ENCODE assay signal across 28 cellular contexts in genomic region chr19:754530-754929, GRCh38. TPM values are rescaled to one million over a fixed set of nuclear protein-coding genes. Genes with fewer than 3 reads are reported as not detected.
DNase-seq lines count a peak whose midpoint lies in the region; ATAC-seq, FAIRE-seq and TF ChIP-seq lines count a peak whose summit lies in the region.
"Had no signal": no experiment of that assay in that cellular context is flagged by ENCODE, and none has a peak within 500 bp of the region (broad histone marks: within the 10 kb centered on the region; RNA-seq: fewer than 3 reads in every experiment).

No MANE protein-coding gene starts in this region.

- intact Hi-C loops in HepG2 (cut with micrococcal nuclease; ENCODE audit: unreplicated experiment) (no loop called here), right lobe of liver (cut with DNase I) (no loop called here)

- no peak overlapping the region for H3K4me3 ChIP-seq in HepG2 (replicated peaks in 1 of 3; ENCODE audit: insufficient read depth in 1 of 3, low read depth in 2 of 3, low read length in 3 of 3)
- no peak overlapping the region for H3K4me3 ChIP-seq in right lobe of liver
- H3K4me3 ChIP-seq in effector memory CD4-positive, alpha-beta T cell (ENCODE audit: insufficient read depth, low read depth, low read length, poor library complexity, severe bottlenecking): no peak overlapping the region
- H3K4me3 ChIP-seq: GM23338, HAP-1 had no signal

- H3K9me3 Mint-ChIP-seq in osteocyte (ENCODE audit: unreplicated experiment): no peaks in the 10 kb centered on the region
- peaks cover under 1% of the 10 kb centered on the region for H3K9me3 Mint-ChIP-seq in T-helper 2 cell treated with Interferon-gamma antibody and Interleukin-4, amounts not matched to agents 5 μg/mL and 100 μg/mL, for 36 hours

- no peaks in the 10 kb centered on the region for H3K79me2 ChIP-seq in HepG2 (ENCODE audit: insufficient read depth, low read length)

- DNase-seq in HepG2 (ENCODE audit: low spot score) (no peak), right lobe of liver (no peak), epithelial cell of prostate (ENCODE audit: low read depth, low spot score) (no peak), osteocyte (ENCODE audit: extremely low spot score, unreplicated experiment) (no peak), DMS79 treated with DMSO at 0.1 percent for 48 hours (lab: John Stamatoyannopoulos, UW) (no peak), KBM-7 (no peak)
- DNase-seq in effector memory CD4-positive, alpha-beta T cell: no peak
- DNase-seq in T-helper 2 cell treated with Interferon-gamma antibody and Interleukin-4, amounts not matched to agents 5 μg/mL and 100 μg/mL, for 36 hours (ENCODE audit: low spot score): no peak
- DNase-seq: DMS53, EL, GF-D8, Kasumi-1, NCI-H1417, NCI-H1694 treated with DMSO at 0.1 percent for 48 hours, NCI-H2081 treated with DMSO at 0.1 percent for 48 hours, NCI-H2171 treated with DMSO at 0.1 percent for 48 hours, NCI-H446, NCI-H526 treated with DMSO at 0.1 percent for 48 hours, SIG-M5 had no signal

- TF ChIP-seq RAD21 in HepG2 (CRISPR knock-in tag; IDR thresholded peaks at IDR 0.05): no peak

- TF ChIP-seq POLR2A in HepG2 (IDR thresholded peaks at IDR 0.05; ENCODE audit: insufficient read depth in 1 of 2, low read depth in 2 of 2, low read length in 2 of 2) (no peak), right lobe of liver (IDR thresholded peaks at IDR 0.05) (no peak)

- peaks cover 35% of the 10 kb centered on the region for H3K4me1 Mint-ChIP-seq in osteocyte (ENCODE audit: unreplicated experiment)
- H3K4me1 Mint-ChIP-seq in T-helper 2 cell treated with Interferon-gamma antibody and Interleukin-4, amounts not matched to agents 5 μg/mL and 100 μg/mL, for 36 hours (ENCODE audit: low read depth): no peaks in the 10 kb centered on the region
- H3K4me1 Mint-ChIP-seq: GM23338, IgD-negative memory B cell had no signal

- peaks cover 45% of the 10 kb centered on the region for H3K4me1 ChIP-seq in HepG2 (ENCODE audit: insufficient read depth, low read length)
- H3K4me1 ChIP-seq in right lobe of liver: no peaks in the 10 kb centered on the region
- no peaks in the 10 kb centered on the region for H3K4me1 ChIP-seq in effector memory CD4-positive, alpha-beta T cell (ENCODE audit: control insufficient read depth, insufficient read depth, low read length, poor library complexity, severe bottlenecking)
- H3K4me1 ChIP-seq: HAP-1 had no signal

- H4K20me1 ChIP-seq in HepG2 (ENCODE audit: insufficient read depth, low read length): no peaks in the 10 kb centered on the region

- POLR2A ChIA-PET in HepG2 (lab: Yijun Ruan, JAX): no interaction called here

- no TSS peak for BruUV-seq in HepG2 (replicated peaks; lab: Mats Ljungman, UMichigan)

- peaks cover 2% of the 10 kb centered on the region for H3K36me3 Mint-ChIP-seq in osteocyte (ENCODE audit: unreplicated experiment)
- H3K36me3 Mint-ChIP-seq in T-helper 2 cell treated with Interferon-gamma antibody and Interleukin-4, amounts not matched to agents 5 μg/mL and 100 μg/mL, for 36 hours (ENCODE audit: low read depth): no peaks in the 10 kb centered on the region

- WGBS in HepG2 (ENCODE audit: low lambda C conversion rate): 95% methylated on average over 9 of the region's 9 CpGs
- WGBS in right lobe of liver (ENCODE audit: insufficient coverage, low coverage, low lambda C conversion rate, missing lambda C conversion rate): 82% methylated on average over 9 of the region's 9 CpGs

- H3K9ac ChIP-seq in HepG2 (ENCODE audit: insufficient read depth, low read depth, low read length): no peak overlapping the region

- no peak for FAIRE-seq in HepG2 (lab: Jason Lieb, UNC)
- FAIRE-seq: D721Med, HTR-8/SVneo had no signal

- peak overlapping the region; percentile 57 for H3K27ac Mint-ChIP-seq in osteocyte (ENCODE audit: unreplicated experiment)
- H3K27ac Mint-ChIP-seq in T-helper 2 cell treated with Interferon-gamma antibody and Interleukin-4, amounts not matched to agents 5 μg/mL and 100 μg/mL, for 36 hours: no peak overlapping the region
- H3K27ac Mint-ChIP-seq: GM23338, IgD-negative memory B cell had no signal

- H3K4me3 Mint-ChIP-seq in osteocyte (ENCODE audit: unreplicated experiment): no peak overlapping the region
- no peak overlapping the region for H3K4me3 Mint-ChIP-seq in T-helper 2 cell treated with Interferon-gamma antibody and Interleukin-4, amounts not matched to agents 5 μg/mL and 100 μg/mL, for 36 hours
- H3K4me3 Mint-ChIP-seq: CD14-positive monocyte, GM23338, IgD-negative memory B cell had no signal

- in situ Hi-C loops in HepG2 (cut with HindIII; ENCODE audit: extremely low pct_ligation_motif_present, low pct_unique_long_range_greater_than_20kb) (no loop called here), KBM-7 (cut with MboI; ENCODE audit: low pct_unique_long_range_greater_than_20kb, low sequenced_read_pairs) (no loop called here)

- H3K27me3 ChIP-seq in HepG2 (ENCODE audit: control insufficient read depth in 1 of 2, insufficient read depth in 2 of 2, low read length in 2 of 2) (no peaks in the 10 kb centered on the region), right lobe of liver (no peaks in the 10 kb centered on the region)
- no peaks in the 10 kb centered on the region for H3K27me3 ChIP-seq in effector memory CD4-positive, alpha-beta T cell (replicated peaks; ENCODE audit: control insufficient read depth, insufficient read depth, low read length, poor library complexity, severe bottlenecking)

- H3K27ac ChIP-seq in HepG2 (ENCODE audit: extremely low read length, insufficient read depth, low read length): no peak overlapping the region
- H3K27ac ChIP-seq in right lobe of liver: no peak overlapping the region
- H3K27ac ChIP-seq in epithelial cell of prostate: peak overlapping the region; percentile 98
- H3K27ac ChIP-seq in effector memory CD4-positive, alpha-beta T cell (ENCODE audit: insufficient read depth, low read length, poor library complexity, severe bottlenecking): no peak overlapping the region

- TF ChIP-seq EP300 in HepG2 (IDR thresholded peaks at IDR 0.05; ENCODE audit: low read depth in 2 of 2, low read length in 2 of 2) (no peak), HepG2 (CRISPR knock-in tag; IDR thresholded peaks at IDR 0.05; ENCODE audit: borderline replicate concordance) (no peak)

- H3K9me3 ChIP-seq in HepG2 (ENCODE audit: low read length): no peaks in the 10 kb centered on the region; the same call in 1 of the 2 replicates
- H3K9me3 ChIP-seq in right lobe of liver: no peaks in the 10 kb centered on the region
- H3K9me3 ChIP-seq in effector memory CD4-positive, alpha-beta T cell (ENCODE audit: control insufficient read depth, low read length): no peaks in the 10 kb centered on the region

- H2AFZ ChIP-seq in HepG2 (ENCODE audit: low read length): no peak overlapping the region
- H2AFZ ChIP-seq: GM23338 had no signal

- no peaks in the 10 kb centered on the region for H3K27me3 Mint-ChIP-seq in osteocyte (ENCODE audit: unreplicated experiment)
- H3K27me3 Mint-ChIP-seq in T-helper 2 cell treated with Interferon-gamma antibody and Interleukin-4, amounts not matched to agents 5 μg/mL and 100 μg/mL, for 36 hours (ENCODE audit: low read depth): no peaks in the 10 kb centered on the region

- TF ChIP-seq CTCF in HepG2 (CRISPR knock-in tag; IDR thresholded peaks at IDR 0.05) (no peak), right lobe of liver (IDR thresholded peaks at IDR 0.05) (no peak), osteocyte (IDR thresholded peaks at IDR 0.05) (no peak)

- H3K4me2 ChIP-seq in HepG2 (ENCODE audit: low read depth, low read length): no peak overlapping the region
- H3K4me2 ChIP-seq: GM23338 had no signal

- ATAC-seq in HepG2: no peak
- ATAC-seq in right lobe of liver: no peak
- ATAC-seq: GM23338 had no signal

- no peaks in the 10 kb centered on the region for H3K36me3 ChIP-seq in HepG2 (replicated peaks in 1 of 2; ENCODE audit: control insufficient read depth in 1 of 2, insufficient read depth in 2 of 2, low read length in 2 of 2)
- no peaks in the 10 kb centered on the region for H3K36me3 ChIP-seq in right lobe of liver
- H3K36me3 ChIP-seq in effector memory CD4-positive, alpha-beta T cell (ENCODE audit: control insufficient read depth, insufficient read depth, low read length): no peaks in the 10 kb centered on the region
- H3K36me3 ChIP-seq: HAP-1 had no signal

- CTCF ChIA-PET in HepG2 (lab: Yijun Ruan, JAX; ENCODE audit: low intra/inter-chr PET ratio, low total read pairs): no interaction called here

RNA-seq across cellular contexts. Expression of gene MISP, which starts 3.6 kb away (rescaled TPM):
- 1.1 and 1.3 TPM in 2 replicates for total RNA-seq in HepG2 (2016; rRNA removed; fragmentation: Illumina TruSeq; extraction: Trizol)
- total RNA-seq in HepG2 (2016; cell fraction: cytosol; rRNA removed; fragmentation: Illumina TruSeq; extraction: Trizol; ENCODE audit: low read depth): 0.30 and 0.35 TPM in 2 replicates
- 0.77 and 1.3 TPM in 2 replicates for total RNA-seq in HepG2 (2016; cell fraction: insoluble cytoplasmic fraction; rRNA removed; fragmentation: Illumina TruSeq; extraction: Trizol)
- total RNA-seq in HepG2 (2016; cell fraction: membrane; rRNA removed; fragmentation: Illumina TruSeq; extraction: Trizol): 0.77 and 0.96 TPM in 2 replicates
- total RNA-seq in HepG2 (2016; cell fraction: nucleus; rRNA removed; fragmentation: Illumina TruSeq; extraction: Trizol): 0.78 and 0.99 TPM in 2 replicates
- 0.67 and 0.71 TPM in 2 replicates for polyA plus RNA-seq in HepG2 (2011; rRNA removed)
- polyA plus RNA-seq in HepG2 (2011; cell fraction: cytosol; rRNA removed): 0.53 and 0.71 TPM in 2 replicates
- 0.81 and 0.85 TPM in 2 replicates for polyA plus RNA-seq in HepG2 (2011; cell fraction: nucleus; rRNA removed)
- 2.1 and 3.1 TPM in 2 replicates for polyA plus RNA-seq in HepG2 (2012)
- polyA plus RNA-seq in HepG2 (2016; cell fraction: cytosol; fragmentation: Illumina TruSeq; extraction: Trizol; ENCODE audit: low read depth): 0.23 and 0.32 TPM in 2 replicates
- 1.2 and 1.5 TPM in 2 replicates for polyA plus RNA-seq in HepG2 (2016; cell fraction: insoluble cytoplasmic fraction; fragmentation: Illumina TruSeq; extraction: Trizol; ENCODE audit: low read depth)
- 0.40 and 0.79 TPM in 2 replicates for polyA plus RNA-seq in HepG2 (2016; cell fraction: membrane; fragmentation: Illumina TruSeq; extraction: Trizol; ENCODE audit: low read depth)
- 1.2 and 1.6 TPM in 2 replicates for polyA plus RNA-seq in HepG2 (2016; cell fraction: nucleus; fragmentation: Illumina TruSeq; extraction: Trizol; ENCODE audit: insufficient read depth, low read depth)
- 1.2 and 37.0 TPM in 2 replicates for polyA minus RNA-seq in HepG2 (2011; rRNA and poly(A)+ RNA removed; ENCODE audit: low replicate concordance)
- polyA minus RNA-seq in HepG2 (2011; cell fraction: cytosol; rRNA and poly(A)+ RNA removed): 0.62 and 0.99 TPM in 2 replicates
- polyA minus RNA-seq in HepG2 (2011; cell fraction: nucleus; rRNA and poly(A)+ RNA removed): 0.37 and 0.39 TPM in 2 replicates
- total RNA-seq in right lobe of liver: under 1 TPM in 1 of 6 experiments, not detected in 5; 0.09 TPM
- 1.1 and 1.3 TPM in 2 replicates for total RNA-seq in osteocyte
- total RNA-seq: RPMI7951 had no signal
- polyA plus RNA-seq: CD14-positive monocyte, IgD-negative memory B cell had no signal

RNA-seq across cellular contexts. Expression of gene PTBP1, which starts 42.7 kb away (rescaled TPM):
- 188 and 195 TPM in 2 replicates for total RNA-seq in HepG2 (2016; rRNA removed; fragmentation: Illumina TruSeq; extraction: Trizol)
- 49.8 and 51.1 TPM in 2 replicates for total RNA-seq in HepG2 (2016; cell fraction: cytosol; rRNA removed; fragmentation: Illumina TruSeq; extraction: Trizol; ENCODE audit: low read depth)
- 161 and 198 TPM in 2 replicates for total RNA-seq in HepG2 (2016; cell fraction: insoluble cytoplasmic fraction; rRNA removed; fragmentation: Illumina TruSeq; extraction: Trizol)
- 106 and 109 TPM in 2 replicates for total RNA-seq in HepG2 (2016; cell fraction: membrane; rRNA removed; fragmentation: Illumina TruSeq; extraction: Trizol)
- total RNA-seq in HepG2 (2016; cell fraction: nucleus; rRNA removed; fragmentation: Illumina TruSeq; extraction: Trizol): 117 and 125 TPM in 2 replicates
- polyA plus RNA-seq in HepG2 (2011; rRNA removed): 288 and 314 TPM in 2 replicates
- polyA plus RNA-seq in HepG2 (2011; cell fraction: cytosol; rRNA removed): 80.5 and 107 TPM in 2 replicates
- polyA plus RNA-seq in HepG2 (2011; cell fraction: nucleus; rRNA removed): 339 and 475 TPM in 2 replicates
- polyA plus RNA-seq in HepG2 (2012): 291 and 347 TPM in 2 replicates
- polyA plus RNA-seq in HepG2 (2016; cell fraction: cytosol; fragmentation: Illumina TruSeq; extraction: Trizol; ENCODE audit: low read depth): 51.1 and 55.1 TPM in 2 replicates
- 208 and 235 TPM in 2 replicates for polyA plus RNA-seq in HepG2 (2016; cell fraction: insoluble cytoplasmic fraction; fragmentation: Illumina TruSeq; extraction: Trizol; ENCODE audit: low read depth)
- 112 TPM in 2 replicates for polyA plus RNA-seq in HepG2 (2016; cell fraction: membrane; fragmentation: Illumina TruSeq; extraction: Trizol; ENCODE audit: low read depth)
- polyA plus RNA-seq in HepG2 (2016; cell fraction: nucleus; fragmentation: Illumina TruSeq; extraction: Trizol; ENCODE audit: insufficient read depth, low read depth): 264 and 280 TPM in 2 replicates
- polyA minus RNA-seq in HepG2 (2011; rRNA and poly(A)+ RNA removed; ENCODE audit: low replicate concordance): 302 and 434 TPM in 2 replicates
- polyA minus RNA-seq in HepG2 (2011; cell fraction: cytosol; rRNA and poly(A)+ RNA removed): 155 and 182 TPM in 2 replicates
- polyA minus RNA-seq in HepG2 (2011; cell fraction: nucleus; rRNA and poly(A)+ RNA removed): 142 and 164 TPM in 2 replicates
- 100 to 1,000 TPM in 5 of 6 experiments, 10 to 100 TPM in 1; 91.1 to 150 (median 129) TPM for total RNA-seq in right lobe of liver
- total RNA-seq in osteocyte: 339 and 370 TPM in 2 replicates

RNA-seq across cellular contexts. Expression of gene PALM, which starts 45.8 kb away (rescaled TPM):
- total RNA-seq in HepG2 (2016; rRNA removed; fragmentation: Illumina TruSeq; extraction: Trizol) (9.7 and 10.8 TPM in 2 replicates), right lobe of liver (10 to 100 TPM in 2 of 6 experiments, 1 to 10 TPM in 4; 4.6 to 12.7 (median 7.1) TPM), osteocyte (236 and 251 TPM in 2 replicates)
- total RNA-seq in HepG2 (2016; cell fraction: cytosol; rRNA removed; fragmentation: Illumina TruSeq; extraction: Trizol; ENCODE audit: low read depth): 8.3 and 10.1 TPM in 2 replicates
- total RNA-seq in HepG2 (2016; cell fraction: insoluble cytoplasmic fraction; rRNA removed; fragmentation: Illumina TruSeq; extraction: Trizol): 6.4 and 11.8 TPM in 2 replicates
- 16.6 and 19.9 TPM in 2 replicates for total RNA-seq in HepG2 (2016; cell fraction: membrane; rRNA removed; fragmentation: Illumina TruSeq; extraction: Trizol)
- 6.7 and 6.9 TPM in 2 replicates for total RNA-seq in HepG2 (2016; cell fraction: nucleus; rRNA removed; fragmentation: Illumina TruSeq; extraction: Trizol)
- polyA plus RNA-seq in HepG2 (2011; rRNA removed): 4.0 and 5.4 TPM in 2 replicates
- 3.7 and 4.7 TPM in 2 replicates for polyA plus RNA-seq in HepG2 (2011; cell fraction: cytosol; rRNA removed)
- 6.0 and 7.8 TPM in 2 replicates for polyA plus RNA-seq in HepG2 (2011; cell fraction: nucleus; rRNA removed)
- polyA plus RNA-seq in HepG2 (2012): 12.4 and 19.1 TPM in 2 replicates
- polyA plus RNA-seq in HepG2 (2016; cell fraction: cytosol; fragmentation: Illumina TruSeq; extraction: Trizol; ENCODE audit: low read depth): 9.4 and 11.9 TPM in 2 replicates
- polyA plus RNA-seq in HepG2 (2016; cell fraction: insoluble cytoplasmic fraction; fragmentation: Illumina TruSeq; extraction: Trizol; ENCODE audit: low read depth): 15.1 and 19.3 TPM in 2 replicates
- 19.1 and 21.1 TPM in 2 replicates for polyA plus RNA-seq in HepG2 (2016; cell fraction: membrane; fragmentation: Illumina TruSeq; extraction: Trizol; ENCODE audit: low read depth)
- polyA plus RNA-seq in HepG2 (2016; cell fraction: nucleus; fragmentation: Illumina TruSeq; extraction: Trizol; ENCODE audit: insufficient read depth, low read depth): 18.9 and 19.6 TPM in 2 replicates
- polyA minus RNA-seq in HepG2 (2011; rRNA and poly(A)+ RNA removed; ENCODE audit: low replicate concordance): 1.1 and 5.2 TPM in 2 replicates
- polyA minus RNA-seq in HepG2 (2011; cell fraction: cytosol; rRNA and poly(A)+ RNA removed): 5.4 and 5.6 TPM in 2 replicates
- 2.2 TPM in 2 replicates for polyA minus RNA-seq in HepG2 (2011; cell fraction: nucleus; rRNA and poly(A)+ RNA removed)
- total RNA-seq: RPMI7951 had no signal
- polyA plus RNA-seq: CD14-positive monocyte, IgD-negative memory B cell had no signal

RNA-seq across cellular contexts. Expression of gene PRSS57, which starts 59.3 kb away (rescaled TPM):
- total RNA-seq in HepG2 (2016; rRNA removed; fragmentation: Illumina TruSeq; extraction: Trizol) (not detected in 2 replicates), right lobe of liver (under 1 TPM in 1 of 6 experiments, not detected in 5; 0.20 TPM), osteocyte (not detected in 2 replicates)
- total RNA-seq in HepG2 (2016; cell fraction: cytosol; rRNA removed; fragmentation: Illumina TruSeq; extraction: Trizol; ENCODE audit: low read depth): not detected in 2 replicates
- total RNA-seq in HepG2 (2016; cell fraction: insoluble cytoplasmic fraction; rRNA removed; fragmentation: Illumina TruSeq; extraction: Trizol): not detected in 2 replicates
- total RNA-seq in HepG2 (2016; cell fraction: membrane; rRNA removed; fragmentation: Illumina TruSeq; extraction: Trizol): not detected in 2 replicates
- not detected in 2 replicates for total RNA-seq in HepG2 (2016; cell fraction: nucleus; rRNA removed; fragmentation: Illumina TruSeq; extraction: Trizol)
- polyA plus RNA-seq in HepG2 (2011; rRNA removed): 0.12 and 0.20 TPM in 2 replicates
- 0.10 and 0.20 TPM in 2 replicates for polyA plus RNA-seq in HepG2 (2011; cell fraction: cytosol; rRNA removed)
- not detected in 2 replicates for polyA plus RNA-seq in HepG2 (2011; cell fraction: nucleus; rRNA removed)
- polyA plus RNA-seq in HepG2 (2012): 0.13 and 0.16 TPM in 2 replicates
- not detected in 2 replicates for polyA plus RNA-seq in HepG2 (2016; cell fraction: cytosol; fragmentation: Illumina TruSeq; extraction: Trizol; ENCODE audit: low read depth)
- polyA plus RNA-seq in HepG2 (2016; cell fraction: insoluble cytoplasmic fraction; fragmentation: Illumina TruSeq; extraction: Trizol; ENCODE audit: low read depth): not detected in 2 replicates
- not detected in 2 replicates for polyA plus RNA-seq in HepG2 (2016; cell fraction: membrane; fragmentation: Illumina TruSeq; extraction: Trizol; ENCODE audit: low read depth)
- not detected in 2 replicates for polyA plus RNA-seq in HepG2 (2016; cell fraction: nucleus; fragmentation: Illumina TruSeq; extraction: Trizol; ENCODE audit: insufficient read depth, low read depth)
- not detected in 2 replicates for polyA minus RNA-seq in HepG2 (2011; rRNA and poly(A)+ RNA removed; ENCODE audit: low replicate concordance)
- polyA minus RNA-seq in HepG2 (2011; cell fraction: cytosol; rRNA and poly(A)+ RNA removed): not detected in 2 replicates
- polyA minus RNA-seq in HepG2 (2011; cell fraction: nucleus; rRNA and poly(A)+ RNA removed): not detected in 2 replicates
- total RNA-seq: A172, GM23338, MCF 10A, RPMI7951 had no signal
- polyA plus RNA-seq: IgD-negative memory B cell had no signal

Comparison
In these comparisons a context has a peak if more than half of its experiments do, and no peak if none do; other contexts are left out.
1. RNA of gene PALM, which starts 45.8 kb away (total RNA-seq): 236 to 251 TPM in osteocyte; 6.4 to 19.9 TPM in HepG2 and 4.6 to 12.7 TPM in right lobe of liver; every median in the first group is over 10 times any median in the second.